Comparison of ENCODE assay signal across 7 cellular contexts in genomic region chr9:35771524-35771923, GRCh38. TPM values are rescaled to one million over a fixed set of nuclear protein-coding genes. Genes with fewer than 3 reads are reported as not detected.
DNase-seq lines count a peak whose midpoint lies in the region; ATAC-seq and TF ChIP-seq lines count a peak whose summit lies in the region.
"Had no signal": no experiment of that assay in that cellular context is flagged by ENCODE, and none has a peak within 500 bp of the region (broad histone marks: within the 10 kb centered on the region; RNA-seq: fewer than 3 reads in every experiment).

No MANE protein-coding gene starts in this region.

- TF ChIP-seq POLR2A in heart left ventricle (IDR thresholded peaks at IDR 0.05): no peak
- no peak for TF ChIP-seq POLR2A in esophagus muscularis mucosa (IDR thresholded peaks at IDR 0.05; ENCODE audit: low read depth)

- peaks cover 11% of the 10 kb centered on the region for H3K4me1 Mint-ChIP-seq in activated T-helper 2 cell treated with anti-CD3 and anti-CD28 coated beads, Interferon-gamma antibody, Interleukin-2, Interleukin-4, amounts not matched to agents 10 μg/mL and 5 μg/mL and 100 μg/mL, durations not matched to agents 14 hours and 24 hours and 36 hours (ENCODE audit: low read depth)
- no peaks in the 10 kb centered on the region for H3K4me1 Mint-ChIP-seq in activated T-cell treated with anti-CD3 and anti-CD28 coated beads, Interleukin-2, amount 50 U/mL, for 72 hours (ENCODE audit: low read depth)

- DNase-seq in heart left ventricle (no peak), Right ventricle myocardium inferior (ENCODE audit: missing footprints) (no peak), esophagus muscularis mucosa (ENCODE audit: extremely low spot score) (no peak), ureter (ENCODE audit: low spot score) (peak; percentile 61)
- DNase-seq in activated T-helper 2 cell treated with anti-CD3 and anti-CD28 coated beads, Interferon-gamma antibody, Interleukin-2, Interleukin-4, amounts not matched to agents 10 μg/mL and 5 μg/mL and 100 μg/mL, durations not matched to agents 14 hours and 24 hours and 36 hours (ENCODE audit: low spot score): no peak
- no peak for DNase-seq in activated T-cell treated with anti-CD3 and anti-CD28 coated beads, Interleukin-2, amount 50 U/mL, for 72 hours
- DNase-seq: brain microvascular endothelial cell had no signal

- H3K36me3 ChIP-seq in heart left ventricle (no peaks in the 10 kb centered on the region), esophagus muscularis mucosa (no peaks in the 10 kb centered on the region)
- H3K36me3 ChIP-seq: brain microvascular endothelial cell had no signal

- no peaks in the 10 kb centered on the region for H3K27me3 ChIP-seq in heart left ventricle
- H3K27me3 ChIP-seq in esophagus muscularis mucosa: no peaks in the 10 kb centered on the region
- H3K27me3 ChIP-seq: brain microvascular endothelial cell had no signal

- no peak overlapping the region for H3K27ac Mint-ChIP-seq in activated T-helper 2 cell treated with anti-CD3 and anti-CD28 coated beads, Interferon-gamma antibody, Interleukin-2, Interleukin-4, amounts not matched to agents 10 μg/mL and 5 μg/mL and 100 μg/mL, durations not matched to agents 14 hours and 24 hours and 36 hours
- H3K27ac Mint-ChIP-seq in activated T-cell treated with anti-CD3 and anti-CD28 coated beads, Interleukin-2, amount 50 U/mL, for 72 hours: no peak overlapping the region

- 41 to 65% (median 44%) methylated on average over 1 of the region's 1 CpG for WGBS in heart left ventricle, 4 donors
- 57% methylated on average over 1 of the region's 1 CpG for WGBS in esophagus muscularis mucosa

- H3K4me1 ChIP-seq in heart left ventricle: peaks cover 5 to 29% (median 22%) of the 10 kb centered on the region in 12 donors
- peaks cover 20 to 29% (median 26%) of the 10 kb centered on the region in 4 donors for H3K4me1 ChIP-seq in esophagus muscularis mucosa

- intact Hi-C loops in heart left ventricle (cut with DNase I) (no loop called here), Right ventricle myocardium inferior (cut with DNase I) (no loop called here), esophagus muscularis mucosa (cut with DNase I) (no loop called here)
- intact Hi-C loops in activated T-helper 2 cell treated with anti-CD3 and anti-CD28 coated beads, Interferon-gamma antibody, Interleukin-2, Interleukin-4, amounts not matched to agents 10 μg/mL and 5 μg/mL and 100 μg/mL, durations not matched to agents 14 hours and 24 hours and 36 hours (cut with micrococcal nuclease): no loop called here

- H3K27ac ChIP-seq in heart left ventricle (peak overlapping the region; percentile 0 to 73 (median 52)), esophagus muscularis mucosa (replicated peaks in 1 of 4) (peak overlapping the region; percentile 42 to 78 (median 64))
- H3K27ac ChIP-seq: brain microvascular endothelial cell had no signal

- no peaks in the 10 kb centered on the region for H3K9me3 Mint-ChIP-seq in activated T-helper 2 cell treated with anti-CD3 and anti-CD28 coated beads, Interferon-gamma antibody, Interleukin-2, Interleukin-4, amounts not matched to agents 10 μg/mL and 5 μg/mL and 100 μg/mL, durations not matched to agents 14 hours and 24 hours and 36 hours
- no peaks in the 10 kb centered on the region for H3K9me3 Mint-ChIP-seq in activated T-cell treated with anti-CD3 and anti-CD28 coated beads, Interleukin-2, amount 50 U/mL, for 72 hours

- H3K4me3 Mint-ChIP-seq in activated T-helper 2 cell treated with anti-CD3 and anti-CD28 coated beads, Interferon-gamma antibody, Interleukin-2, Interleukin-4, amounts not matched to agents 10 μg/mL and 5 μg/mL and 100 μg/mL, durations not matched to agents 14 hours and 24 hours and 36 hours (ENCODE audit: low read depth): no peak overlapping the region
- no peak overlapping the region for H3K4me3 Mint-ChIP-seq in activated T-cell treated with anti-CD3 and anti-CD28 coated beads, Interleukin-2, amount 50 U/mL, for 72 hours

- H3K9me3 ChIP-seq in heart left ventricle (no peaks in the 10 kb centered on the region), esophagus muscularis mucosa (no peaks in the 10 kb centered on the region)

- TF ChIP-seq CTCF in heart left ventricle (IDR thresholded peaks at IDR 0.05): no peak
- no peak for TF ChIP-seq CTCF in esophagus muscularis mucosa (IDR thresholded peaks at IDR 0.05)

- no peak overlapping the region for H3K4me3 ChIP-seq in heart left ventricle
- H3K4me3 ChIP-seq in esophagus muscularis mucosa: no peak overlapping the region

- no peaks in the 10 kb centered on the region for H3K27me3 Mint-ChIP-seq in activated T-helper 2 cell treated with anti-CD3 and anti-CD28 coated beads, Interferon-gamma antibody, Interleukin-2, Interleukin-4, amounts not matched to agents 10 μg/mL and 5 μg/mL and 100 μg/mL, durations not matched to agents 14 hours and 24 hours and 36 hours (ENCODE audit: low read depth)
- no peaks in the 10 kb centered on the region for H3K27me3 Mint-ChIP-seq in activated T-cell treated with anti-CD3 and anti-CD28 coated beads, Interleukin-2, amount 50 U/mL, for 72 hours (ENCODE audit: low read depth)

- ATAC-seq in heart left ventricle (no peak), Right ventricle myocardium inferior (no peak)
- no peak for ATAC-seq in activated T-cell treated with anti-CD3 and anti-CD28 coated beads, Interleukin-2, amount 50 U/mL, for 72 hours (replicated peaks in 1 of 2)

- H3K36me3 Mint-ChIP-seq in activated T-helper 2 cell treated with anti-CD3 and anti-CD28 coated beads, Interferon-gamma antibody, Interleukin-2, Interleukin-4, amounts not matched to agents 10 μg/mL and 5 μg/mL and 100 μg/mL, durations not matched to agents 14 hours and 24 hours and 36 hours (ENCODE audit: low read depth): no peaks in the 10 kb centered on the region
- H3K36me3 Mint-ChIP-seq in activated T-cell treated with anti-CD3 and anti-CD28 coated beads, Interleukin-2, amount 50 U/mL, for 72 hours (ENCODE audit: insufficient read depth in 2 of 2): no peaks in the 10 kb centered on the region

- TF ChIP-seq EP300 in esophagus muscularis mucosa (IDR thresholded peaks at IDR 0.05): no peak

RNA-seq across cellular contexts. Expression of gene MSMP, which starts 17.4 kb away (rescaled TPM):
- total RNA-seq in heart left ventricle: not detected
- under 1 TPM in 1 of 2 donors, not detected in 1; 0.26 TPM for polyA plus RNA-seq in heart left ventricle
- not detected for total RNA-seq in Right ventricle myocardium inferior
- total RNA-seq in esophagus muscularis mucosa: 1 to 10 TPM in 1 of 4 donors, not detected in 3; 1.3 TPM
- total RNA-seq in ureter: not detected
- total RNA-seq in activated T-helper 2 cell treated with anti-CD3 and anti-CD28 coated beads, Interferon-gamma antibody, Interleukin-2, Interleukin-4, amounts not matched to agents 10 μg/mL and 5 μg/mL and 100 μg/mL, durations not matched to agents 14 hours and 24 hours and 36 hours: 0.37 and 0.41 TPM in 2 replicates
- total RNA-seq in activated T-cell treated with anti-CD3 and anti-CD28 coated beads, Interleukin-2, amount 50 U/mL, for 72 hours: not detected

RNA-seq across cellular contexts. Expression of gene NPR2, which starts 19.9 kb away (rescaled TPM):
- 10 to 100 TPM; 15.2 to 36.4 (median 23.7) TPM for total RNA-seq in heart left ventricle
- 10 to 100 TPM; 10.2 to 14.5 TPM for polyA plus RNA-seq in heart left ventricle
- total RNA-seq in Right ventricle myocardium inferior: 25.2 TPM
- 10 to 100 TPM; 22.0 to 35.9 (median 29.7) TPM for total RNA-seq in esophagus muscularis mucosa
- 21.8 TPM for total RNA-seq in ureter
- 10.4 and 12.0 TPM in 2 replicates for total RNA-seq in activated T-helper 2 cell treated with anti-CD3 and anti-CD28 coated beads, Interferon-gamma antibody, Interleukin-2, Interleukin-4, amounts not matched to agents 10 μg/mL and 5 μg/mL and 100 μg/mL, durations not matched to agents 14 hours and 24 hours and 36 hours
- 10 to 100 TPM in 1 of 2 donors, 1 to 10 TPM in 1; 6.7 to 11.5 TPM for total RNA-seq in activated T-cell treated with anti-CD3 and anti-CD28 coated beads, Interleukin-2, amount 50 U/mL, for 72 hours

RNA-seq across cellular contexts. Expression of gene RGP1, which starts 22.4 kb away (rescaled TPM):
- 10 to 100 TPM; 25.4 to 38.8 (median 32.7) TPM for total RNA-seq in heart left ventricle
- polyA plus RNA-seq in heart left ventricle: 10 to 100 TPM; 14.7 to 29.8 TPM
- 29.0 TPM for total RNA-seq in Right ventricle myocardium inferior
- total RNA-seq in esophagus muscularis mucosa: 10 to 100 TPM; 22.0 to 31.8 (median 26.8) TPM
- total RNA-seq in ureter: 34.3 TPM
- total RNA-seq in activated T-helper 2 cell treated with anti-CD3 and anti-CD28 coated beads, Interferon-gamma antibody, Interleukin-2, Interleukin-4, amounts not matched to agents 10 μg/mL and 5 μg/mL and 100 μg/mL, durations not matched to agents 14 hours and 24 hours and 36 hours: 17.0 and 17.1 TPM in 2 replicates
- 10 to 100 TPM; 32.5 TPM for total RNA-seq in activated T-cell treated with anti-CD3 and anti-CD28 coated beads, Interleukin-2, amount 50 U/mL, for 72 hours

RNA-seq across cellular contexts. Expression of gene GBA2, which starts 22.5 kb away (rescaled TPM):
- total RNA-seq in heart left ventricle (10 to 100 TPM; 52.1 to 93.8 (median 65.5) TPM), Right ventricle myocardium inferior (80.2 TPM), esophagus muscularis mucosa (10 to 100 TPM; 44.0 to 67.8 (median 55.5) TPM), ureter (108 TPM)
- polyA plus RNA-seq in heart left ventricle: 10 to 100 TPM; 54.1 to 96.2 TPM
- total RNA-seq in activated T-helper 2 cell treated with anti-CD3 and anti-CD28 coated beads, Interferon-gamma antibody, Interleukin-2, Interleukin-4, amounts not matched to agents 10 μg/mL and 5 μg/mL and 100 μg/mL, durations not matched to agents 14 hours and 24 hours and 36 hours: 54.0 and 57.0 TPM in 2 replicates
- 10 to 100 TPM; 37.7 to 38.4 TPM for total RNA-seq in activated T-cell treated with anti-CD3 and anti-CD28 coated beads, Interleukin-2, amount 50 U/mL, for 72 hours

RNA-seq across cellular contexts. Expression of gene CREB3, which starts 39.1 kb away (rescaled TPM):
- total RNA-seq in heart left ventricle: 10 to 100 TPM; 16.1 to 38.0 (median 25.5) TPM
- polyA plus RNA-seq in heart left ventricle: 10 to 100 TPM; 26.7 to 49.4 TPM
- total RNA-seq in Right ventricle myocardium inferior: 23.5 TPM
- 10 to 100 TPM; 65.6 to 97.3 (median 85.4) TPM for total RNA-seq in esophagus muscularis mucosa
- total RNA-seq in ureter: 30.7 TPM
- total RNA-seq in activated T-helper 2 cell treated with anti-CD3 and anti-CD28 coated beads, Interferon-gamma antibody, Interleukin-2, Interleukin-4, amounts not matched to agents 10 μg/mL and 5 μg/mL and 100 μg/mL, durations not matched to agents 14 hours and 24 hours and 36 hours: 34.3 and 34.5 TPM in 2 replicates
- 10 to 100 TPM; 30.7 to 33.1 TPM for total RNA-seq in activated T-cell treated with anti-CD3 and anti-CD28 coated beads, Interleukin-2, amount 50 U/mL, for 72 hours
